In the genomic region with DNA sequence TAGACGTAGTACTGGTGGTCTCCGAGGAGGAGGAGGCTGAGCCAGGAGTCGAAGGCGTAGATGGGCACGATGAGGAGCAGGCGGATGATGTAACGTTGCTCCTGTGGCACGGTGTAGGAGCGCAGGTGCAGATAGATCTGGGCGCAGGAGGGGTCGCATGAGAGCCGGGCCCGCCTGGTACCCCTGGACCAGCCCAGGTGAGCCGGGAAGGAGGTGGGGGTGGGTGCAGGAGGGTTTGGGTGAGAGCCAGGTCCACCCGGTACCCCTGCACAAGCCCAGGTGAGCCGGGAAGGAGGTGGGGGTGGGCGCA, we compare ENCODE assay signal across 30 cellular contexts. TPM values are rescaled to one million over a fixed set of nuclear protein-coding genes. Genes with fewer than 3 reads are reported as not detected.
"Had no signal": no experiment of that assay in that cellular context is flagged by ENCODE, and none has a peak within 500 bp of the region (broad histone marks: within the 10 kb centered on the region; RNA-seq: fewer than 3 reads in every experiment).

No MANE protein-coding gene starts in this region.

- H3K4me3 Mint-ChIP-seq: activated CD4-positive, alpha-beta T cell treated with anti-CD3 and anti-CD28 coated beads for 36 hours; activated CD8-positive, alpha-beta memory T cell treated with anti-CD3 and anti-CD28 coated beads, Interleukin-2, amount 10 ng/mL, durations not matched to agents 7 days and 5 days; activated CD8-positive, alpha-beta T cell treated with anti-CD3 and anti-CD28 coated beads, Interleukin-2, amount 10 ng/mL, durations not matched to agents 7 days and 5 days; activated naive CD8-positive, alpha-beta T cell; stimulated activated memory B cell treated with anti-CD40 and anti-IgM and Interleukin-4, amounts not matched to agents 10 μg/mL and 1 μg/mL and 100 μg/mL, for 72 hours had no signal

- H3K4me3 ChIP-seq: adrenal gland, body of pancreas, esophagus muscularis mucosa, heart left ventricle, left ventricle myocardium inferior, psoas muscle, smooth muscle cell, suprapubic skin, tibial artery, upper lobe of right lung had no signal

- H3K36me3 Mint-ChIP-seq: activated CD8-positive, alpha-beta memory T cell treated with anti-CD3 and anti-CD28 coated beads, Interleukin-2, amount 10 ng/mL, durations not matched to agents 7 days and 5 days; activated naive CD8-positive, alpha-beta T cell; stimulated activated memory B cell treated with anti-CD40 and anti-IgM and Interleukin-4, amounts not matched to agents 10 μg/mL and 1 μg/mL and 100 μg/mL, for 72 hours had no signal

- H3K4me1 Mint-ChIP-seq: activated CD4-positive, alpha-beta T cell treated with anti-CD3 and anti-CD28 coated beads for 36 hours; activated CD8-positive, alpha-beta memory T cell treated with anti-CD3 and anti-CD28 coated beads, Interleukin-2, amount 10 ng/mL, durations not matched to agents 7 days and 5 days had no signal

- H3K36me3 ChIP-seq: adrenal gland, esophagus muscularis mucosa, heart left ventricle, left ventricle myocardium inferior, upper lobe of right lung had no signal

- H3K9ac ChIP-seq: parathyroid adenoma had no signal

- H3K27ac ChIP-seq: adrenal gland, body of pancreas, esophagus muscularis mucosa, foreskin keratinocyte, heart left ventricle, left ventricle myocardium inferior, parathyroid adenoma, psoas muscle, suprapubic skin, tibial artery, upper lobe of right lung had no signal

- H3K27ac Mint-ChIP-seq: activated CD4-positive, alpha-beta T cell treated with anti-CD3 and anti-CD28 coated beads for 36 hours; activated CD8-positive, alpha-beta memory T cell treated with anti-CD3 and anti-CD28 coated beads, Interleukin-2, amount 10 ng/mL, durations not matched to agents 7 days and 5 days; activated CD8-positive, alpha-beta T cell treated with anti-CD3 and anti-CD28 coated beads, Interleukin-2, amount 10 ng/mL, durations not matched to agents 7 days and 5 days; activated naive CD8-positive, alpha-beta T cell; activated T-helper 2 cell treated with anti-CD3 and anti-CD28 coated beads, Interferon-gamma antibody, Interleukin-2, Interleukin-4, amounts not matched to agents 10 μg/mL and 5 μg/mL and 100 μg/mL, durations not matched to agents 14 hours and 24 hours and 36 hours; stimulated activated memory B cell treated with anti-CD40 and anti-IgM and Interleukin-4, amounts not matched to agents 10 μg/mL and 1 μg/mL and 100 μg/mL, for 72 hours had no signal

- H3K9me3 Mint-ChIP-seq: activated T-helper 2 cell treated with anti-CD3 and anti-CD28 coated beads, Interferon-gamma antibody, Interleukin-2, Interleukin-4, amounts not matched to agents 10 μg/mL and 5 μg/mL and 100 μg/mL, durations not matched to agents 14 hours and 24 hours and 36 hours; stimulated activated memory B cell treated with anti-CD40 and anti-IgM and Interleukin-4, amounts not matched to agents 10 μg/mL and 1 μg/mL and 100 μg/mL, for 72 hours had no signal

- FAIRE-seq: colon had no signal

- ATAC-seq: activated CD4-positive, alpha-beta T cell treated with anti-CD3 and anti-CD28 coated beads for 36 hours; activated CD8-positive, alpha-beta memory T cell treated with anti-CD3 and anti-CD28 coated beads, Interleukin-2, amount 10 ng/mL, durations not matched to agents 7 days and 5 days; activated CD8-positive, alpha-beta T cell treated with anti-CD3 and anti-CD28 coated beads, Interleukin-2, amount 10 ng/mL, durations not matched to agents 7 days and 5 days; body of pancreas; foreskin keratinocyte; heart left ventricle; psoas muscle; stimulated activated memory B cell treated with anti-CD40 and anti-IgM and Interleukin-4, amounts not matched to agents 10 μg/mL and 1 μg/mL and 100 μg/mL, for 72 hours; upper lobe of right lung had no signal

- H3K4me1 ChIP-seq: upper lobe of right lung had no signal

- H3K9me3 ChIP-seq: adrenal gland, body of pancreas, esophagus muscularis mucosa, heart left ventricle, left ventricle myocardium inferior, psoas muscle, suprapubic skin, tibial artery, upper lobe of right lung had no signal

- H3K27me3 Mint-ChIP-seq: activated CD4-positive, alpha-beta T cell treated with anti-CD3 and anti-CD28 coated beads for 36 hours; activated CD8-positive, alpha-beta memory T cell treated with anti-CD3 and anti-CD28 coated beads, Interleukin-2, amount 10 ng/mL, durations not matched to agents 7 days and 5 days; activated naive CD8-positive, alpha-beta T cell had no signal

- DNase-seq: activated CD4-positive, alpha-beta T cell treated with anti-CD3 and anti-CD28 coated beads for 36 hours; activated CD4-positive, CD25-positive, alpha-beta regulatory T cell; activated CD8-positive, alpha-beta memory T cell treated with anti-CD3 and anti-CD28 coated beads, Interleukin-2, amount 10 ng/mL, durations not matched to agents 7 days and 5 days; activated CD8-positive, alpha-beta T cell treated with anti-CD3 and anti-CD28 coated beads, Interleukin-2, amount 10 ng/mL, durations not matched to agents 7 days and 5 days; activated T-cell treated with anti-CD3 and anti-CD28 coated beads, Interleukin-2, amount 50 U/mL, for 48 hours; aorta; dermis blood vessel endothelial cell; effector CD4-positive, alpha-beta T cell; foreskin keratinocyte; left ventricle myocardium inferior; nucleus accumbens; stimulated activated CD4-positive, alpha-beta T cell treated with anti-CD3 and anti-CD28 coated beads, Interleukin-1b, Interleukin-23, amount 100 ng/mL, for 48 hours; stimulated activated CD4-positive, alpha-beta T cell treated with anti-CD3 and anti-CD28 coated beads, Interleukin-4, amount 100 ng/mL, for 4 hours; stimulated activated CD8-positive, alpha-beta memory T cell treated with anti-CD3 and anti-CD28 coated beads, Interleukin-4, amount 100 ng/mL, for 48 hours; tibial artery; upper lobe of right lung had no signal

RNA-seq across cellular contexts. Expression of a gene that starts 5.2 kb away (rescaled TPM):
- total RNA-seq: activated CD8-positive, alpha-beta memory T cell treated with anti-CD3 and anti-CD28 coated beads, Interleukin-2, amount 10 ng/mL, durations not matched to agents 7 days and 5 days; activated CD8-positive, alpha-beta T cell treated with anti-CD3 and anti-CD28 coated beads, Interleukin-2, amount 10 ng/mL, durations not matched to agents 7 days and 5 days; T-helper 1 cell treated with Interleukin-12 subunit alpha and Interleukin-12 subunit beta and Interleukin-4 antibody, amounts not matched to agents 30 ng/mL and 1 ng/mL, for 36 hours had no signal
- polyA plus RNA-seq: neural cell had no signal
